13 cellular contexts compared by ENCODE assay signal in genomic region chr1:54464031-54464476, GRCh38. TPM values are rescaled to one million over a fixed set of nuclear protein-coding genes. Genes with fewer than 3 reads are reported as not detected.
A peak's percentile ranks its signal among the peaks of the same experiment; 100 is the strongest.
DNase-seq lines count a peak whose midpoint lies in the region; ATAC-seq and TF ChIP-seq lines count a peak whose summit lies in the region.
"Had no signal": no experiment of that assay in that cellular context is flagged by ENCODE, and none has a peak within 500 bp of the region (broad histone marks: within the 10 kb centered on the region; RNA-seq: fewer than 3 reads in every experiment).

No MANE protein-coding gene starts in this region.

- H3K4me3 ChIP-seq in Loucy (ENCODE audit: low read length, poor library complexity, severe bottlenecking) (peak overlapping the region; percentile 32), trophoblast cell (ENCODE audit: low read depth, low read length) (no peak overlapping the region), heart right ventricle (no peak overlapping the region)
- H3K4me3 ChIP-seq: upper lobe of left lung had no signal

- H3K4me2 ChIP-seq in Loucy (ENCODE audit: low read depth, low read length, poor library complexity, severe bottlenecking) (peak overlapping the region; percentile 56), trophoblast cell (ENCODE audit: low read length) (no peak overlapping the region)

- intact Hi-C loops in heart right ventricle (cut with DNase I): no loop called here

- H3K9me2 ChIP-seq in Loucy (replicated peaks; ENCODE audit: low read depth, low read length): no peaks in the 10 kb centered on the region

- no peaks in the 10 kb centered on the region for H3K36me3 Mint-ChIP-seq in chondrocyte (ENCODE audit: low read depth)

- H2AFZ ChIP-seq in Loucy (ENCODE audit: low read length): peak overlapping the region; percentile 77
- H2AFZ ChIP-seq in trophoblast cell (ENCODE audit: insufficient read depth, low read length, poor library complexity): no peak overlapping the region

- peak overlapping the region; percentile 55 for H2AK5ac ChIP-seq in trophoblast cell (ENCODE audit: low read length)

- H3K27me3 Mint-ChIP-seq in chondrocyte (ENCODE audit: low read depth): no peaks in the 10 kb centered on the region

- H3K79me1 ChIP-seq in trophoblast cell (ENCODE audit: low read length): peaks cover 4% of the 10 kb centered on the region

- H3K79me2 ChIP-seq in Loucy (ENCODE audit: insufficient read depth, low read length): no peaks in the 10 kb centered on the region
- H3K79me2 ChIP-seq in trophoblast cell (ENCODE audit: control insufficient read depth, insufficient read depth, low read length, poor library complexity): no peaks in the 10 kb centered on the region

- TF ChIP-seq CTCF in Loucy (conservative IDR thresholded peaks at IDR 0.05; ENCODE audit: low read length): no peak
- no peak for TF ChIP-seq CTCF in chondrocyte (IDR thresholded peaks at IDR 0.05)
- no peak for TF ChIP-seq CTCF in heart right ventricle (IDR thresholded peaks at IDR 0.05)

- H3K36me3 ChIP-seq in Loucy (ENCODE audit: insufficient read depth, low read length) (no peaks in the 10 kb centered on the region), trophoblast cell (ENCODE audit: control insufficient read depth in 1 of 2, insufficient read depth in 2 of 2, low read length in 2 of 2) (no peaks in the 10 kb centered on the region), heart right ventricle (no peaks in the 10 kb centered on the region)
- H3K36me3 ChIP-seq: upper lobe of left lung had no signal

- H3K9ac ChIP-seq in Loucy (ENCODE audit: low read depth, low read length, poor library complexity, severe bottlenecking) (peak overlapping the region; percentile 65), trophoblast cell (ENCODE audit: low read length) (no peak overlapping the region)

- H2BK5ac ChIP-seq in trophoblast cell (ENCODE audit: low read depth, low read length, poor library complexity): no peak overlapping the region

- no peaks in the 10 kb centered on the region for H3K27me3 ChIP-seq in Loucy (ENCODE audit: insufficient read depth, low read length, poor library complexity, severe bottlenecking)
- no peaks in the 10 kb centered on the region for H3K27me3 ChIP-seq in trophoblast cell (ENCODE audit: insufficient read depth, low read length)
- no peaks in the 10 kb centered on the region for H3K27me3 ChIP-seq in heart right ventricle
- H3K27me3 ChIP-seq: upper lobe of left lung had no signal

- H4K91ac ChIP-seq in trophoblast cell (ENCODE audit: low read depth, low read length): peak overlapping the region; percentile 37

- no peak overlapping the region for H3K18ac ChIP-seq in trophoblast cell (ENCODE audit: low read length)

- H3F3A ChIP-seq in Loucy (ENCODE audit: low read depth): no peaks in the 10 kb centered on the region

- no peak overlapping the region for H2BK120ac ChIP-seq in trophoblast cell (ENCODE audit: insufficient read depth, low read length, poor library complexity)

- ATAC-seq in GM19324 (IDR thresholded peaks at IDR 0.05; ENCODE audit: low FRiP score, unreplicated experiment) (no peak), heart right ventricle (no peak)

- no peaks in the 10 kb centered on the region for H3K9me3 ChIP-seq in Loucy (ENCODE audit: insufficient read depth, low read depth, low read length)
- H3K9me3 ChIP-seq in trophoblast cell (ENCODE audit: insufficient read depth, low read depth, low read length): no peaks in the 10 kb centered on the region
- no peaks in the 10 kb centered on the region for H3K9me3 ChIP-seq in heart right ventricle
- H3K9me3 ChIP-seq: upper lobe of left lung had no signal

- H3K4me1 Mint-ChIP-seq in chondrocyte (ENCODE audit: low read depth): peaks cover 5% of the 10 kb centered on the region

- no peak overlapping the region for H3K14ac ChIP-seq in trophoblast cell (ENCODE audit: low read length)

- H3K9me3 Mint-ChIP-seq in chondrocyte (ENCODE audit: low read depth): no peaks in the 10 kb centered on the region

- H3K4ac ChIP-seq in trophoblast cell (ENCODE audit: low read depth, low read length): no peak overlapping the region

- DNase-seq in SKM-1 treated with dmso at 0.1 percent for 144 hours (lab: John Stamatoyannopoulos, UW; ENCODE audit: unreplicated experiment) (peak; percentile 32), SKM-1 (lab: John Stamatoyannopoulos, UW; ENCODE audit: unreplicated experiment) (no peak), chondrocyte (ENCODE audit: low spot score) (peak; percentile 12), trophoblast cell (no peak), heart right ventricle (no peak), NCI-H2029 (lab: John Stamatoyannopoulos, UW) (no peak)
- DNase-seq: NCI-H1092 treated with DMSO at 0.1 percent for 48 hours, NCI-H524, Right ventricle myocardium superior had no signal

- no peak overlapping the region for H3K27ac Mint-ChIP-seq in chondrocyte (ENCODE audit: unreplicated experiment)

- H3K4me1 ChIP-seq in Loucy (ENCODE audit: insufficient read depth, low read length, poor library complexity, severe bottlenecking): peaks cover 27% of the 10 kb centered on the region
- peaks cover 17 to 23% of the 10 kb centered on the region in 2 experiments for H3K4me1 ChIP-seq in trophoblast cell (ENCODE audit: control insufficient read depth in 1 of 2, insufficient read depth in 2 of 2, low read length in 2 of 2)
- peaks cover 0 to 36% (median 22%) of the 10 kb centered on the region in 9 donors for H3K4me1 ChIP-seq in heart right ventricle

- H4K12ac ChIP-seq in trophoblast cell (ENCODE audit: low read depth, low read length): no peak overlapping the region

- peak overlapping the region; percentile 45 for H2BK12ac ChIP-seq in trophoblast cell (ENCODE audit: low read length)

- WGBS in trophoblast cell (ENCODE audit: extremely low coverage, insufficient coverage, insufficient read length): no CpG with 5 or more reads among the region's 7 CpGs
- WGBS in heart right ventricle, 2 donors: 74 to 88% methylated on average over 7 of the region's 7 CpGs

- H3K4me3 Mint-ChIP-seq in chondrocyte (ENCODE audit: unreplicated experiment): no peak overlapping the region

- no peak overlapping the region for H4K8ac ChIP-seq in trophoblast cell (ENCODE audit: low read depth, low read length)

- H3K27ac ChIP-seq in trophoblast cell (ENCODE audit: low read depth, low read length) (no peak overlapping the region), heart right ventricle (peak overlapping the region in 1 of 10 donors; percentile 59)
- H3K27ac ChIP-seq: VCaP had no signal

- H3K23ac ChIP-seq in trophoblast cell (ENCODE audit: low read length): no peak overlapping the region

- no peaks in the 10 kb centered on the region for H4K20me1 ChIP-seq in Loucy (ENCODE audit: insufficient read depth, low read length, poor library complexity, severe bottlenecking)

RNA-seq across cellular contexts. Expression of gene SSBP3, which starts 57.9 kb away (rescaled TPM):
- 22.0 to 41.2 TPM (median 26.2 TPM) in 3 replicates for total RNA-seq in chondrocyte
- polyA plus RNA-seq in trophoblast cell (2013): 137 and 143 TPM in 2 replicates
- total RNA-seq in heart right ventricle: 10 to 100 TPM; 33.7 to 71.9 (median 52.8) TPM
- 10 to 100 TPM; 17.6 to 58.8 TPM for polyA plus RNA-seq in heart right ventricle

Comparison
In these comparisons a context has a peak if more than half of its experiments do, and no peak if none do; other contexts are left out.
1. DNase-seq: peak in SKM-1 treated with dmso at 0.1 percent for 144 hours (single experiment) and chondrocyte (single experiment); none in SKM-1 (single experiment), trophoblast cell (0 of 2), heart right ventricle (0 of 2) and NCI-H2029 (single experiment).